34 cellular contexts compared by ENCODE assay signal in the genomic region with DNA sequence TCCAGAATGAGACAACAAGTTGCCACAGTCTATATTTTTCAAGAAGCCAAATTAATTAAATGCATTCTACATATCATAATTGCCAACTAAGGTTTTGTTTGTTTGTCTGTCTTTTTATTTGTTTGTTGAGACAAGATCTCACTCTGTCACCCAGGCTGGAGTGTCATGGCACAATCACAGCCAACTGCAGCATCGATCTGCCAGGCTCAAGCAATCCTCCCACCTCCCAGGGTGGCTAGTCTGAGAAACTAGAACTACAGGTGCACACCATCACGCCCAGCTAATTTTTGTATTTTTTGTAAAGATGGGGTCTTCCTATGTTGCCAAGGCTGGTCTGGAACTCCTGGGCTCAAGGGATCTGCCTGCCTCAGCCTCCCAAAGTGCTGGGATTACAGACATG.
"Had no signal": no experiment of that assay in that cellular context is flagged by ENCODE, and none has a peak within 500 bp of the region (broad histone marks: within the 10 kb centered on the region; RNA-seq: fewer than 3 reads in every experiment).

No MANE protein-coding gene starts in this region.

- H3K36me3 ChIP-seq: MG63 had no signal

- H3K4me2 ChIP-seq: KMS-11 had no signal

- H3K27me3 ChIP-seq: MG63 had no signal

- H3K9ac ChIP-seq: KMS-11 had no signal

- H3K27ac ChIP-seq: KMS-11 had no signal

- H3K4me3 ChIP-seq: MG63 had no signal

- DNase-seq: Kasumi-1, MG63, MM.1S, NCI-H1048, NCI-H1092, NCI-H1092 treated with DMSO at 0.1 percent for 48 hours, NCI-H1105, NCI-H1105 treated with DMSO at 0.1 percent for 48 hours, NCI-H1417, NCI-H1417 treated with DMSO at 0.1 percent for 48 hours, NCI-H1436, NCI-H1436 treated with DMSO at 0.1 percent for 48 hours, NCI-H146, NCI-H1694, NCI-H1694 treated with DMSO at 0.1 percent for 48 hours, NCI-H187, NCI-H187 treated with DMSO at 0.1 percent for 48 hours, NCI-H1930, NCI-H2029, NCI-H2029 treated with DMSO at 0.1 percent for 48 hours, NCI-H2081, NCI-H2081 treated with DMSO at 0.1 percent for 48 hours, NCI-H2107, NCI-H2171, NCI-H2171 treated with DMSO at 0.1 percent for 48 hours, NCI-H2227 treated with DMSO at 0.1 percent for 48 hours, NCI-H226, NCI-H345, NCI-H446, NCI-H446 treated with DMSO at 0.1 percent for 48 hours, NCI-H510A, NCI-H510A treated with DMSO at 0.1 percent for 48 hours, NCI-H524 had no signal

- H3K9me3 ChIP-seq: MG63 had no signal
